In the genomic region with DNA sequence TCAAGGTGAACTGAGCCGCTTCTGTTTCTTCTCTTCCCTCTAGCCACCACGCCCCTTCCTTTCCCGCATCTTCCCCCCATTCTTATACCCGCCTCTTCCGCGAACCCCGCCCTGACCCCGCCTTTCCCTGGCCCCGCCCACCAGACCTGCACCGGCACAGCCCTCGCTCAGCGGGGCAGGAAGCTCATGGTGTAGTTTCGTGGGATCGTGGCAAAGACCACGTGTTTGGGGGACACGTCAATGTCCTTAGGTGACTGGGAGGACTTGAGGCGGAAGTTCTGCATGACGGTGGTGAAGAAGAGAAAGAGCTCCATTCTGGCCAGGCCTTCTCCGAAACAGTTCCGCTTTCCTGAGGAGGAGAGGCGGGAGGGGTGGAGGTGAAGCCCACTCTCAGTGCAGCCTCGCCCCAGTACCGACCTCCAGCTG, we compare ENCODE assay signal across 10 cellular contexts. TPM values are rescaled to one million over a fixed set of nuclear protein-coding genes. Genes with fewer than 3 reads are reported as not detected.
A peak's percentile ranks its signal among the peaks of the same experiment; 100 is the strongest.
DNase-seq lines count a peak whose midpoint lies in the region; ATAC-seq and TF ChIP-seq lines count a peak whose summit lies in the region.
"Not testable (repeated sequence)": the region's sequence is repeated elsewhere in the genome, so short reads cannot be mapped to it uniquely, and the experiment has no call there.
"Had no signal": no experiment of that assay in that cellular context is flagged by ENCODE, and none has a peak within 500 bp of the region (broad histone marks: within the 10 kb centered on the region; RNA-seq: fewer than 3 reads in every experiment).

No MANE protein-coding gene starts in this region.

- peak overlapping the region; percentile 54 for H3K27ac Mint-ChIP-seq in activated CD4-positive, alpha-beta memory T cell treated with anti-CD3 and anti-CD28 coated beads for 36 hours
- H3K27ac Mint-ChIP-seq in activated naive CD4-positive, alpha-beta T cell treated with anti-CD3 and anti-CD28 coated beads, Interleukin-2, amount 50 U/mL, for 24 hours = not testable (repeated sequence)

- not testable (repeated sequence) for H3K18ac ChIP-seq in neuronal stem cell (ENCODE audit: low read length)

- not testable (repeated sequence) for H3K4me1 ChIP-seq in BLaER1; HAP-1; RWPE2 (ENCODE audit: insufficient read depth, poor library complexity, severe bottlenecking); neuronal stem cell (ENCODE audit: control insufficient read depth in 2 of 2, insufficient read depth in 1 of 2, low read depth in 1 of 2, low read length in 2 of 2)

- intact Hi-C loops in activated CD4-positive, alpha-beta memory T cell treated with anti-CD3 and anti-CD28 coated beads for 36 hours (cut with micrococcal nuclease) = loop anchor here (1.0 to 2.0 kb wide), 2 partner anchors 31 to 34 kb away; no protein-coding TSS in a partner anchor
- intact Hi-C loops in cardiac septum (cut with DNase I) = not testable (repeated sequence)

- in situ Hi-C loops in HAP-1 (cut with MboI; ENCODE audit: low sequenced_read_pairs) = not testable (repeated sequence)

- not testable (repeated sequence) for H3K23ac ChIP-seq in neuronal stem cell (ENCODE audit: low read depth, low read length, poor library complexity)

- peaks cover 29% of the 10 kb centered on the region for H3K27me3 Mint-ChIP-seq in activated CD4-positive, alpha-beta memory T cell treated with anti-CD3 and anti-CD28 coated beads for 36 hours
- H3K27me3 Mint-ChIP-seq in activated naive CD4-positive, alpha-beta T cell treated with anti-CD3 and anti-CD28 coated beads, Interleukin-2, amount 50 U/mL, for 24 hours = peaks cover 13% of the 10 kb centered on the region

- H2AFZ ChIP-seq in neuronal stem cell (ENCODE audit: low read length) = not testable (repeated sequence)

- H3K4me3 ChIP-seq in BLaER1 (peak overlapping the region; percentile 33; the same call in 1 of the 2 replicates), HAP-1 (peak overlapping the region; percentile 13; the same call in 1 of the 2 replicates)
- not testable (repeated sequence) for H3K4me3 ChIP-seq in RWPE2 (ENCODE audit: severe bottlenecking); neuronal stem cell (ENCODE audit: low read length in 2 of 2)

- not testable (repeated sequence) for H3K27ac ChIP-seq in BLaER1; RWPE2 (ENCODE audit: poor library complexity, severe bottlenecking); neuronal stem cell (replicated peaks; ENCODE audit: low read length)

- H3K4me1 Mint-ChIP-seq in activated CD4-positive, alpha-beta memory T cell treated with anti-CD3 and anti-CD28 coated beads for 36 hours (ENCODE audit: low read depth); activated naive CD4-positive, alpha-beta T cell treated with anti-CD3 and anti-CD28 coated beads, Interleukin-2, amount 50 U/mL, for 24 hours: not testable (repeated sequence)

- H2AK5ac ChIP-seq in neuronal stem cell (ENCODE audit: low read depth, low read length) = not testable (repeated sequence)

- H4K91ac ChIP-seq in neuronal stem cell (ENCODE audit: low read depth, low read length, poor library complexity) = not testable (repeated sequence)

- POLR2A ChIA-PET in activated CD4-positive, alpha-beta memory T cell treated with anti-CD3 and anti-CD28 coated beads for 36 hours (lab: Charles Lee) = not testable (repeated sequence)

- not testable (repeated sequence) for H3K9ac ChIP-seq in BLaER1; neuronal stem cell (ENCODE audit: low read depth, low read length, poor library complexity)

- H3K4ac ChIP-seq in neuronal stem cell (ENCODE audit: low read length) = not testable (repeated sequence)

- H3K4me2 ChIP-seq in BLaER1 (peak overlapping the region; percentile 51), neuronal stem cell (ENCODE audit: insufficient read depth, low read length, poor library complexity, severe bottlenecking) (peak overlapping the region; percentile 25)

- H3K14ac ChIP-seq in neuronal stem cell (ENCODE audit: low read length) = not testable (repeated sequence)

- H4K20me1 ChIP-seq in BLaER1 = not testable (repeated sequence)

- peak; percentile 55; the same call in 2 of the 3 replicates for ATAC-seq in RWPE2 (ENCODE audit: low read depth)

- H3K27me3 ChIP-seq in BLaER1; HAP-1 (ENCODE audit: low read depth): not testable (repeated sequence)
- H3K27me3 ChIP-seq in RWPE2 (ENCODE audit: insufficient read depth, poor library complexity, severe bottlenecking) = peaks cover 11% of the 10 kb centered on the region
- peaks cover 0 to 12% (median 0%) of the 10 kb centered on the region in 3 experiments for H3K27me3 ChIP-seq in neuronal stem cell (ENCODE audit: control insufficient read depth in 3 of 3, insufficient read depth in 3 of 3, low read depth in 1 of 3, low read length in 3 of 3)

- not testable (repeated sequence) for H2BK15ac ChIP-seq in neuronal stem cell (ENCODE audit: low read length)

- H3K79me1 ChIP-seq in neuronal stem cell (ENCODE audit: low read depth, low read length) = not testable (repeated sequence)

- peak; percentile 15 to 92 for DNase-seq in HAP-1 (ENCODE audit: low spot score in 2 of 2)
- DNase-seq in RWPE2 (ENCODE audit: low spot score); neuronal stem cell (ENCODE audit: low spot score): not testable (repeated sequence)
- DNase-seq in activated CD4-positive, alpha-beta memory T cell treated with anti-CD3 and anti-CD28 coated beads for 36 hours = peak; percentile 98
- DNase-seq in cardiac septum (ENCODE audit: low spot score) = peak; percentile 94
- DNase-seq in stimulated activated CD8-positive, alpha-beta memory T cell treated with anti-CD3 and anti-CD28 coated beads, Interleukin-15, amount 100 ng/mL, for 4 hours (ENCODE audit: low read depth in 2 of 2) = peak; percentile 56 to 73

- H3K9me3 Mint-ChIP-seq in activated CD4-positive, alpha-beta memory T cell treated with anti-CD3 and anti-CD28 coated beads for 36 hours; activated naive CD4-positive, alpha-beta T cell treated with anti-CD3 and anti-CD28 coated beads, Interleukin-2, amount 50 U/mL, for 24 hours: not testable (repeated sequence)

- not testable (repeated sequence) for H2BK5ac ChIP-seq in neuronal stem cell (ENCODE audit: low read length)

- H3K9me3 ChIP-seq in BLaER1; HAP-1; RWPE2 (ENCODE audit: severe bottlenecking); neuronal stem cell (replicated peaks in 1 of 2; ENCODE audit: control insufficient read depth in 2 of 2, insufficient read depth in 1 of 2, low read depth in 1 of 2, low read length in 2 of 2): not testable (repeated sequence)

- no CpG with 5 or more reads among the region's 23 CpGs for WGBS in neuronal stem cell (ENCODE audit: extremely low coverage in 2 of 2, insufficient read length in 2 of 2, insufficient replicate concordance in 1 of 2), 2 donors

- CTCF ChIA-PET in activated CD4-positive, alpha-beta memory T cell treated with anti-CD3 and anti-CD28 coated beads for 36 hours (lab: Charles Lee) = interaction anchor here (1.4 kb wide), 1 partner anchor 33 kb away, joined by 3 read pairs; no protein-coding TSS in a partner anchor

- H3K36me3 Mint-ChIP-seq in activated CD4-positive, alpha-beta memory T cell treated with anti-CD3 and anti-CD28 coated beads for 36 hours; activated naive CD4-positive, alpha-beta T cell treated with anti-CD3 and anti-CD28 coated beads, Interleukin-2, amount 50 U/mL, for 24 hours: not testable (repeated sequence)

- not testable (repeated sequence) for H2BK12ac ChIP-seq in neuronal stem cell (ENCODE audit: low read length)

- not testable (repeated sequence) for H2BK120ac ChIP-seq in neuronal stem cell (ENCODE audit: low read depth, low read length)

- H3K4me3 Mint-ChIP-seq in activated CD4-positive, alpha-beta memory T cell treated with anti-CD3 and anti-CD28 coated beads for 36 hours = peak overlapping the region; percentile 68
- peak overlapping the region; percentile 78 for H3K4me3 Mint-ChIP-seq in activated naive CD4-positive, alpha-beta T cell treated with anti-CD3 and anti-CD28 coated beads, Interleukin-2, amount 50 U/mL, for 24 hours

- TF ChIP-seq CTCF in RWPE2 (IDR thresholded peaks at IDR 0.05; ENCODE audit: poor library complexity, severe bottlenecking) = not testable (repeated sequence)

- not testable (repeated sequence) for H4K8ac ChIP-seq in neuronal stem cell (ENCODE audit: low read depth, low read length)

- not testable (repeated sequence) for H3K36me3 ChIP-seq in BLaER1; HAP-1 (replicated peaks); RWPE2 (ENCODE audit: low read depth); neuronal stem cell (replicated peaks in 1 of 2; ENCODE audit: control insufficient read depth in 2 of 2, insufficient read depth in 2 of 2, low read length in 2 of 2)

RNA-seq across cellular contexts. Expression of gene CYP2A7, which starts 6.5 kb away (rescaled TPM):
- not detected for total RNA-seq in activated CD4-positive, alpha-beta memory T cell treated with anti-CD3 and anti-CD28 coated beads for 36 hours
- total RNA-seq in cardiac septum = not detected
- not detected for polyA plus RNA-seq in neuronal stem cell (2013, experiment 1 of 2)
- polyA plus RNA-seq in neuronal stem cell (2013, experiment 2 of 2) = not detected
- total RNA-seq: activated CD8-positive, alpha-beta memory T cell treated with anti-CD3 and anti-CD28 coated beads for 36 hours; lung microvascular endothelial cell had no signal

RNA-seq across cellular contexts. Expression of gene CYP2A6, which starts 25.3 kb away (rescaled TPM):
- not detected for total RNA-seq in activated CD4-positive, alpha-beta memory T cell treated with anti-CD3 and anti-CD28 coated beads for 36 hours
- not detected for total RNA-seq in cardiac septum
- polyA plus RNA-seq in neuronal stem cell (2013, experiment 1 of 2) = 0.07 TPM
- 0.03 TPM for polyA plus RNA-seq in neuronal stem cell (2013, experiment 2 of 2)
- total RNA-seq: activated CD8-positive, alpha-beta memory T cell treated with anti-CD3 and anti-CD28 coated beads for 36 hours; lung microvascular endothelial cell had no signal
